20 cellular contexts compared by ENCODE assay signal in genomic region chr17:81008140-81008539, GRCh38. TPM values are rescaled to one million over a fixed set of nuclear protein-coding genes. Genes with fewer than 3 reads are reported as not detected.
DNase-seq lines count a peak whose midpoint lies in the region; ATAC-seq and TF ChIP-seq lines count a peak whose summit lies in the region.
"Had no signal": no experiment of that assay in that cellular context is flagged by ENCODE, and none has a peak within 500 bp of the region (broad histone marks: within the 10 kb centered on the region; RNA-seq: fewer than 3 reads in every experiment).

No MANE protein-coding gene starts in this region.

- in situ Hi-C loops in SK-MEL-5 (cut with HindIII; ENCODE audit: low pct_unique_long_range_greater_than_20kb, low sequenced_read_pairs): loop anchor here (25.0 kb wide), 1 partner anchor 104 kb away; no protein-coding TSS in a partner anchor

- peak in 2 of 3 donors; percentile 13 to 20 for DNase-seq in right cardiac atrium
- no peak for DNase-seq in Right ventricle myocardium superior
- DNase-seq in SK-MEL-5 (ENCODE audit: low read depth, low spot score): peak; percentile 78
- DNase-seq in mesendoderm: peak; percentile 80
- no peak for DNase-seq in COLO829 (ENCODE audit: low spot score)
- no peak for DNase-seq in neuronal stem cell (ENCODE audit: low spot score)
- no peak for DNase-seq in progenitor cell of endocrine pancreas (ENCODE audit: low spot score, unreplicated experiment)
- DNase-seq: Calu3; CD4-positive, alpha-beta memory T cell; DMS 273 treated with DMSO at 0.1 percent for 48 hours; DMS53; DND-41; EL; HFFc6; IMR-90 had no signal

- H2BK15ac ChIP-seq in mesendoderm (replicated peaks; ENCODE audit: low read depth) (no peak overlapping the region), neuronal stem cell (ENCODE audit: low read length) (no peak overlapping the region)

- 66% methylated on average over 11 of the region's 11 CpGs for WGBS in right cardiac atrium
- WGBS in mesendoderm (ENCODE audit: extremely low coverage, insufficient coverage, low lambda C conversion rate): no CpG with 5 or more reads among the region's 11 CpGs
- no CpG with 5 or more reads among the region's 11 CpGs for WGBS in neuronal stem cell (ENCODE audit: extremely low coverage in 2 of 2, insufficient read length in 2 of 2, insufficient replicate concordance in 1 of 2), 2 donors

- H3K36me3 ChIP-seq in mesendoderm (ENCODE audit: control insufficient read depth, insufficient read depth, low read length): no peaks in the 10 kb centered on the region
- no peaks in the 10 kb centered on the region for H3K36me3 ChIP-seq in neuronal stem cell (replicated peaks in 1 of 2; ENCODE audit: control insufficient read depth in 2 of 2, insufficient read depth in 2 of 2, low read length in 2 of 2)
- H3K36me3 ChIP-seq: BLaER1 had no signal

- H2AK5ac ChIP-seq in mesendoderm (ENCODE audit: low read length) (no peak overlapping the region), neuronal stem cell (ENCODE audit: low read depth, low read length) (no peak overlapping the region)

- ATAC-seq in right cardiac atrium (no peak), Right ventricle myocardium superior (ENCODE audit: poor library complexity) (no peak)
- ATAC-seq: HCT116, K562 had no signal

- H2BK120ac ChIP-seq in mesendoderm (ENCODE audit: low read depth, low read length) (no peak overlapping the region), neuronal stem cell (ENCODE audit: low read depth, low read length) (no peak overlapping the region)

- H3K4me3 Mint-ChIP-seq in progenitor cell of endocrine pancreas (ENCODE audit: low read depth): no peak overlapping the region
- H3K4me3 Mint-ChIP-seq: CD14-positive monocyte; CD4-positive, alpha-beta memory T cell; HFFc6 had no signal

- no peak overlapping the region for H3K23ac ChIP-seq in mesendoderm (ENCODE audit: low read length)
- no peak overlapping the region for H3K23ac ChIP-seq in neuronal stem cell (ENCODE audit: low read depth, low read length, poor library complexity)

- no peak overlapping the region for H3K9ac ChIP-seq in mesendoderm (ENCODE audit: low read length)
- no peak overlapping the region for H3K9ac ChIP-seq in neuronal stem cell (ENCODE audit: low read depth, low read length, poor library complexity)
- H3K9ac ChIP-seq: BLaER1 had no signal

- H3K36me3 Mint-ChIP-seq in progenitor cell of endocrine pancreas (ENCODE audit: insufficient read depth): peaks cover 6% of the 10 kb centered on the region

- H3K18ac ChIP-seq in mesendoderm (ENCODE audit: low read length): no peak overlapping the region
- no peak overlapping the region for H3K18ac ChIP-seq in neuronal stem cell (ENCODE audit: low read length)

- peaks cover 6% of the 10 kb centered on the region for H3K4me1 Mint-ChIP-seq in progenitor cell of endocrine pancreas (ENCODE audit: low read depth)

- intact Hi-C loops in right cardiac atrium (cut with DNase I) (no loop called here), Right ventricle myocardium superior (cut with DNase I) (no loop called here)

- H3K4me3 ChIP-seq in right cardiac atrium (ENCODE audit: low read length): no peak overlapping the region
- no peak overlapping the region for H3K4me3 ChIP-seq in mesendoderm (ENCODE audit: low read length)
- no peak overlapping the region for H3K4me3 ChIP-seq in neuronal stem cell (ENCODE audit: low read length in 2 of 2)
- H3K4me3 ChIP-seq: BLaER1, K562 had no signal

- peaks cover 13% of the 10 kb centered on the region for H3K9me3 Mint-ChIP-seq in progenitor cell of endocrine pancreas (ENCODE audit: low read depth)

- H3K27me3 ChIP-seq in right cardiac atrium (ENCODE audit: control insufficient read depth, insufficient read depth) (no peaks in the 10 kb centered on the region), mesendoderm (ENCODE audit: insufficient read depth, low read length, poor library complexity) (peaks cover 7% of the 10 kb centered on the region), neuronal stem cell (ENCODE audit: control insufficient read depth in 3 of 3, insufficient read depth in 3 of 3, low read depth in 1 of 3, low read length in 3 of 3) (peaks cover 0 to 11% (median 9%) of the 10 kb centered on the region in 3 experiments)

- no peak overlapping the region for H4K5ac ChIP-seq in mesendoderm (ENCODE audit: low read length)

- no peak overlapping the region for H2BK5ac ChIP-seq in mesendoderm (ENCODE audit: low read length)
- no peak overlapping the region for H2BK5ac ChIP-seq in neuronal stem cell (ENCODE audit: low read length)

- no peak for TF ChIP-seq CTCF in progenitor cell of endocrine pancreas (IDR thresholded peaks at IDR 0.05; ENCODE audit: unreplicated experiment)

- H3K27me3 Mint-ChIP-seq in progenitor cell of endocrine pancreas: peaks cover 35% of the 10 kb centered on the region

- H3K9me3 ChIP-seq in right cardiac atrium (ENCODE audit: control insufficient read depth, low read length) (no peaks in the 10 kb centered on the region), neuronal stem cell (replicated peaks in 1 of 2; ENCODE audit: control insufficient read depth in 2 of 2, insufficient read depth in 1 of 2, low read depth in 1 of 2, low read length in 2 of 2) (peaks cover 10 to 11% of the 10 kb centered on the region in 2 donors)

- no peak overlapping the region for H4K91ac ChIP-seq in neuronal stem cell (ENCODE audit: low read depth, low read length, poor library complexity)

- no peaks in the 10 kb centered on the region for H3K79me2 ChIP-seq in mesendoderm (ENCODE audit: control insufficient read depth, insufficient read depth, low read length)

- H3K27ac ChIP-seq in right cardiac atrium (ENCODE audit: low read length) (no peak overlapping the region), mesendoderm (ENCODE audit: low read depth, low read length) (no peak overlapping the region), neuronal stem cell (replicated peaks; ENCODE audit: low read length) (no peak overlapping the region)
- H3K27ac ChIP-seq: 22Rv1, BLaER1 had no signal

- H3K4me2 ChIP-seq in mesendoderm (ENCODE audit: low read length) (no peak overlapping the region), neuronal stem cell (ENCODE audit: insufficient read depth, low read length, poor library complexity, severe bottlenecking) (no peak overlapping the region)

- no peak overlapping the region for H3K14ac ChIP-seq in neuronal stem cell (ENCODE audit: low read length)

- H3K56ac ChIP-seq in mesendoderm (ENCODE audit: low read length): no peak overlapping the region

- H2BK12ac ChIP-seq in neuronal stem cell (ENCODE audit: low read length): no peak overlapping the region

- H3K79me1 ChIP-seq in mesendoderm (ENCODE audit: low read length): no peaks in the 10 kb centered on the region
- no peaks in the 10 kb centered on the region for H3K79me1 ChIP-seq in neuronal stem cell (ENCODE audit: low read depth, low read length)

- no peak overlapping the region for H2AFZ ChIP-seq in neuronal stem cell (ENCODE audit: low read length)

- H3K27ac Mint-ChIP-seq in progenitor cell of endocrine pancreas: no peak overlapping the region
- H3K27ac Mint-ChIP-seq: CD14-positive monocyte, HFFc6 had no signal

- no peak overlapping the region for H3K4ac ChIP-seq in mesendoderm (ENCODE audit: low read depth, low read length)
- H3K4ac ChIP-seq in neuronal stem cell (ENCODE audit: low read length): no peak overlapping the region

- no peak overlapping the region for H4K8ac ChIP-seq in mesendoderm (ENCODE audit: low read depth, low read length)
- no peak overlapping the region for H4K8ac ChIP-seq in neuronal stem cell (ENCODE audit: low read depth, low read length)

- no peaks in the 10 kb centered on the region for H3K4me1 ChIP-seq in right cardiac atrium (ENCODE audit: control insufficient read depth, insufficient read depth, low read length)
- no peaks in the 10 kb centered on the region for H3K4me1 ChIP-seq in mesendoderm (ENCODE audit: control insufficient read depth, low read depth, low read length)
- peaks cover 7 to 11% of the 10 kb centered on the region in 2 donors for H3K4me1 ChIP-seq in neuronal stem cell (ENCODE audit: control insufficient read depth in 2 of 2, insufficient read depth in 1 of 2, low read depth in 1 of 2, low read length in 2 of 2)

RNA-seq across cellular contexts. Expression of gene CHMP6, which starts 16.5 kb away (rescaled TPM):
- 10 to 100 TPM; 18.4 to 22.5 (median 19.7) TPM for total RNA-seq in right cardiac atrium
- polyA plus RNA-seq in right cardiac atrium: 24.6 TPM
- total RNA-seq in Right ventricle myocardium superior: 13.6 TPM
- total RNA-seq in SK-MEL-5 (2014; rRNA removed; shearing (Covaris generic)): 17.6 and 23.5 TPM in 2 replicates
- 84.0 and 101 TPM in 2 replicates for polyA plus RNA-seq in SK-MEL-5 (2015; cell fraction: cytosol; rRNA removed)
- 27.2 and 37.8 TPM in 2 replicates for polyA plus RNA-seq in SK-MEL-5 (2015; cell fraction: nucleus; rRNA removed)
- 11.6 TPM for polyA plus RNA-seq in mesendoderm (2013, experiment 1 of 2)
- polyA plus RNA-seq in mesendoderm (2013, experiment 2 of 2): 11.8 TPM
- 14.3 TPM for polyA plus RNA-seq in neuronal stem cell (2013, experiment 1 of 2)
- polyA plus RNA-seq in neuronal stem cell (2013, experiment 2 of 2): 13.1 TPM
- 26.1 and 27.8 TPM in 2 replicates for total RNA-seq in progenitor cell of endocrine pancreas

RNA-seq across cellular contexts. Expression of gene BAIAP2, which starts 26.8 kb away (rescaled TPM):
- 10 to 100 TPM; 20.5 to 39.5 (median 33.8) TPM for total RNA-seq in right cardiac atrium
- polyA plus RNA-seq in right cardiac atrium: 31.8 TPM
- 34.7 TPM for total RNA-seq in Right ventricle myocardium superior
- total RNA-seq in SK-MEL-5 (2014; rRNA removed; shearing (Covaris generic)): 26.7 and 33.6 TPM in 2 replicates
- 61.0 and 64.3 TPM in 2 replicates for polyA plus RNA-seq in SK-MEL-5 (2015; cell fraction: cytosol; rRNA removed)
- polyA plus RNA-seq in SK-MEL-5 (2015; cell fraction: nucleus; rRNA removed): 73.9 and 104 TPM in 2 replicates
- polyA plus RNA-seq in mesendoderm (2013, experiment 1 of 2): 12.3 TPM
- 11.6 TPM for polyA plus RNA-seq in mesendoderm (2013, experiment 2 of 2)
- polyA plus RNA-seq in neuronal stem cell (2013, experiment 1 of 2): 30.9 TPM
- 31.6 TPM for polyA plus RNA-seq in neuronal stem cell (2013, experiment 2 of 2)
- total RNA-seq in progenitor cell of endocrine pancreas: 37.6 and 40.4 TPM in 2 replicates

Comparison
In these comparisons a context has a peak if more than half of its experiments do, and no peak if none do; other contexts are left out.
1. DNase-seq: peak in right cardiac atrium (2 of 3), SK-MEL-5 (single experiment) and mesendoderm (single experiment); none in Right ventricle myocardium superior (single experiment), COLO829 (single experiment), neuronal stem cell (single experiment) and progenitor cell of endocrine pancreas (single experiment).